ENCODE assay signal across 2 cellular contexts in the genomic region with DNA sequence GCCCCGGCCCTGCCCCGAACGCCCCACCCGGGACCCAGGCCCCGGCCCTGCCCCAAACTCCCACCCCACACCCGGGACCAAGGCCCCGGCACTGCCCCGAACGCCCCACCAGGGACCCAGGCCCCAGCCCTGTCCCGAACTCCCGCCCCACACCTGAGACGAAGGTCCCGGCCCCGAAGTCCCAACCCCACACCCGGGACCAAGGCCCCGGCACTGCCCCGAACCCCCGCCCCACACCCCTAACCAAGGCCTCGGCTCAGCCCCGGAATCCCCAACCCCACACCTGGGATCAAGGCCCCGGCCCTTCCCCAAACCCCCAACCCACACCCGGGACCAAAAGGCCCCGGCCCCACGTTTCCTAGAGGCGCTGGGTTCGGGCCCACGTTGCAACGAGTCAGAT.
TF ChIP-seq lines count a peak whose summit lies in the region.

No MANE protein-coding gene starts in this region.

TF ChIP-seq in HCT116, 20 proteins besides CTCF, POLR2A, EP300 and RAD21 (continued from another document):
- TF ChIP-seq, protein P1, sequence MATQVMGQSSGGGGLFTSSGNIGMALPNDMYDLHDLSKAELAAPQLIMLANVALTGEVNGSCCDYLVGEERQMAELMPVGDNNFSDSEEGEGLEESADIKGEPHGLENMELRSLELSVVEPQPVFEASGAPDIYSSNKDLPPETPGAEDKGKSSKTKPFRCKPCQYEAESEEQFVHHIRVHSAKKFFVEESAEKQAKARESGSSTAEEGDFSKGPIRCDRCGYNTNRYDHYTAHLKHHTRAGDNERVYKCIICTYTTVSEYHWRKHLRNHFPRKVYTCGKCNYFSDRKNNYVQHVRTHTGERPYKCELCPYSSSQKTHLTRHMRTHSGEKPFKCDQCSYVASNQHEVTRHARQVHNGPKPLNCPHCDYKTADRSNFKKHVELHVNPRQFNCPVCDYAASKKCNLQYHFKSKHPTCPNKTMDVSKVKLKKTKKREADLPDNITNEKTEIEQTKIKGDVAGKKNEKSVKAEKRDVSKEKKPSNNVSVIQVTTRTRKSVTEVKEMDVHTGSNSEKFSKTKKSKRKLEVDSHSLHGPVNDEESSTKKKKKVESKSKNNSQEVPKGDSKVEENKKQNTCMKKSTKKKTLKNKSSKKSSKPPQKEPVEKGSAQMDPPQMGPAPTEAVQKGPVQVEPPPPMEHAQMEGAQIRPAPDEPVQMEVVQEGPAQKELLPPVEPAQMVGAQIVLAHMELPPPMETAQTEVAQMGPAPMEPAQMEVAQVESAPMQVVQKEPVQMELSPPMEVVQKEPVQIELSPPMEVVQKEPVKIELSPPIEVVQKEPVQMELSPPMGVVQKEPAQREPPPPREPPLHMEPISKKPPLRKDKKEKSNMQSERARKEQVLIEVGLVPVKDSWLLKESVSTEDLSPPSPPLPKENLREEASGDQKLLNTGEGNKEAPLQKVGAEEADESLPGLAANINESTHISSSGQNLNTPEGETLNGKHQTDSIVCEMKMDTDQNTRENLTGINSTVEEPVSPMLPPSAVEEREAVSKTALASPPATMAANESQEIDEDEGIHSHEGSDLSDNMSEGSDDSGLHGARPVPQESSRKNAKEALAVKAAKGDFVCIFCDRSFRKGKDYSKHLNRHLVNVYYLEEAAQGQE (IDR thresholded peaks at IDR 0.05; ENCODE audit: low read depth): no peak
- no peak for TF ChIP-seq EGR1 (IDR thresholded peaks at IDR 0.05; ENCODE audit: low read depth)
- no peak for TF ChIP-seq YY1 (IDR thresholded peaks at IDR 0.05; ENCODE audit: extremely low read depth, insufficient replicate concordance, low read depth, low read length)

TF ChIP-seq in HEK293T, 16 proteins besides CTCF, POLR2A, EP300 and RAD21 (continued from another document):
- TF ChIP-seq PKNOX1 (IDR thresholded peaks at IDR 0.05): no peak
